9 cellular contexts compared by ENCODE assay signal in genomic region chr3:135069406-135069805, GRCh38.
"Had no signal": no experiment of that assay in that cellular context is flagged by ENCODE, and none has a peak within 500 bp of the region (broad histone marks: within the 10 kb centered on the region; RNA-seq: fewer than 3 reads in every experiment).

No MANE protein-coding gene starts in this region.

- H3K36me3 ChIP-seq: HAP-1 had no signal

- DNase-seq: GM23248, GOT3, H7, H9, HCEC 1CT, HFFc6 had no signal

- H2AFZ ChIP-seq: GM23248, GM23338 had no signal

- H3K4me2 ChIP-seq: GM23338 had no signal

- H3K4me1 ChIP-seq: HAP-1 had no signal

- ATAC-seq: GM23338, HCT116 had no signal

- H3K4me3 ChIP-seq: GM23248, GM23338, HAP-1 had no signal

- H3K9ac ChIP-seq: GM23248 had no signal

- H3K27ac ChIP-seq: GM23248 had no signal

- H3K9me3 ChIP-seq: HAP-1 had no signal
